ENCODE assay signal across 1 cellular context in the genomic region with DNA sequence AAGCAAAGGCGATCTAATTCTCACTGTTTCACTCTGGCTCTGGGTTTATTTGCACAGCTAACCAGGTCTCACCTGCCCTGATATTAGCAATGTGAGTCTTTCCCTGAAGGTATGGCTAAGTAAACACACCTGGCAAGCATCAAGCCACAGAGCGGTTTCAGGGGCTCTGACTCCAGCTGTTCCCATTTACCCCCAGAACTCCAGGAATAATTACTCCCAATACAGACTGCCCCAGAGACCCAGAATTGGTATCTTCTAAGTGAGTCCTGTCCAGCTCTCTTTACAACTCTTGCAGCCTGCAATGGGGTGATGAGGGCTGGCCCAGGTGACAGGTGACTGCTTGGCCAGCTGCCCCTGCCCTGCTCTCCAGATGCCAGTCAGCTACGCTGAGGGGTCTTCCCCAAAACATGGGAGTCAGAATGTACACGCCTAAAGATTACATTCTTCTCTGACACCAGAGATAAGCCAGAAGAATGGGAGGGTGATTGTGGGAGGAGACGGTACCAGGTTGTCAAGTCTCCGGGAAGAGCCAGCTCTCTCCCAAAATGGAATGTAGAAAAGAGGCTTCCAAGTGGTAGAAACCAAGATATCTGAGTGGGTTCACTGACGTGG.
TF ChIP-seq lines count a peak whose summit lies in the region.

No MANE protein-coding gene starts in this region.

TF ChIP-seq in endothelial cell of umbilical vein, 7 proteins besides CTCF, POLR2A, EP300 and RAD21 (continued from another document):
- TF ChIP-seq EZH2 (IDR thresholded peaks at IDR 0.05; ENCODE audit: borderline replicate concordance, low read depth, low read length, severe bottlenecking) (no peak), FOS (IDR thresholded peaks at IDR 0.05; ENCODE audit: borderline replicate concordance, insufficient read depth, low read length) (no peak), JUN (IDR thresholded peaks at IDR 0.05; ENCODE audit: borderline replicate concordance, insufficient read depth, insufficient read length, low read depth) (no peak)
- TF ChIP-seq, protein P1, sequence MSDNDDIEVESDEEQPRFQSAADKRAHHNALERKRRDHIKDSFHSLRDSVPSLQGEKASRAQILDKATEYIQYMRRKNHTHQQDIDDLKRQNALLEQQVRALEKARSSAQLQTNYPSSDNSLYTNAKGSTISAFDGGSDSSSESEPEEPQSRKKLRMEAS (IDR thresholded peaks at IDR 0.05; ENCODE audit: insufficient read depth, insufficient read length), result no peak
